Comparison of ENCODE assay signal across 25 cellular contexts in genomic region chr3:14485981-14486380, GRCh38. TPM values are rescaled to one million over a fixed set of nuclear protein-coding genes. Genes with fewer than 3 reads are reported as not detected.
A peak's percentile ranks its signal among the peaks of the same experiment; 100 is the strongest.
DNase-seq lines count a peak whose midpoint lies in the region; ATAC-seq and TF ChIP-seq lines count a peak whose summit lies in the region.
"Had no signal": no experiment of that assay in that cellular context is flagged by ENCODE, and none has a peak within 500 bp of the region (broad histone marks: within the 10 kb centered on the region; RNA-seq: fewer than 3 reads in every experiment).

No MANE protein-coding gene starts in this region.

- H3K4me3 ChIP-seq in spleen (no peak overlapping the region), mammary epithelial cell (replicated peaks in 1 of 3; ENCODE audit: insufficient read depth in 1 of 3, low read depth in 2 of 3, low read length in 3 of 3) (no peak overlapping the region)
- H3K4me3 ChIP-seq: Peyer's patch, SJSA1 had no signal

- peaks cover 0 to 100% (median 85%) of the 10 kb centered on the region in 6 donors for H3K36me3 ChIP-seq in spleen
- H3K36me3 ChIP-seq in mammary epithelial cell (ENCODE audit: insufficient read depth, low read length) = peaks cover 5% of the 10 kb centered on the region

- H3K27ac ChIP-seq in spleen (peak overlapping the region in 1 of 8 donors; percentile 11), mammary epithelial cell (ENCODE audit: insufficient read depth, low read depth, low read length) (no peak overlapping the region)
- H3K27ac ChIP-seq: C4-2B, HL-60, Peyer's patch, SJSA1 had no signal

- intact Hi-C loops in spleen (cut with DNase I; ENCODE audit: low total_unique reads) (no loop called here), mammary epithelial cell (cut with micrococcal nuclease) (no loop called here)

- dilution Hi-C loops in mammary epithelial cell (cut with HindIII; ENCODE audit: low sequenced_read_pairs) = no loop called here

- H3K9ac ChIP-seq in mammary epithelial cell (ENCODE audit: insufficient read depth, low read length) = no peak overlapping the region

- no peak for DNase-seq in activated CD8-positive, alpha-beta memory T cell treated with anti-CD3 and anti-CD28 coated beads, Interleukin-2, amount 10 ng/mL, durations not matched to agents 7 days and 5 days
- no peak for DNase-seq in activated CD8-positive, alpha-beta memory T cell treated with anti-CD3 and anti-CD28 coated beads, Interleukin-2, amount 50 U/mL, for 4 hours
- no peak for DNase-seq in central memory CD8-positive, alpha-beta T cell (ENCODE audit: low spot score in 2 of 2)
- DNase-seq in spleen = peak; percentile 39
- no peak for DNase-seq in GM03348 (ENCODE audit: low spot score)
- no peak for DNase-seq in mammary epithelial cell
- DNase-seq: Calu3; CD8-positive, alpha-beta memory T cell; DMS153; KBM-7; NCI-H1092 treated with DMSO at 0.1 percent for 48 hours; NCI-H146; NCI-H2029; NCI-H2227 treated with DMSO at 0.1 percent for 48 hours; NCI-H510A treated with DMSO at 0.1 percent for 48 hours; NCI-H774 had no signal

- peaks cover 12% of the 10 kb centered on the region for H3K4me1 Mint-ChIP-seq in activated CD8-positive, alpha-beta memory T cell treated with anti-CD3 and anti-CD28 coated beads, Interleukin-2, amount 10 ng/mL, durations not matched to agents 7 days and 5 days
- no peaks in the 10 kb centered on the region for H3K4me1 Mint-ChIP-seq in central memory CD8-positive, alpha-beta T cell
- H3K4me1 Mint-ChIP-seq: CD8-positive, alpha-beta memory T cell had no signal

- no TSS peak for BruUV-seq in mammary epithelial cell (replicated peaks; lab: Mats Ljungman, UMichigan)

- CTCF ChIA-PET in activated CD8-positive, alpha-beta memory T cell treated with anti-CD3 and anti-CD28 coated beads, Interleukin-2, amount 10 ng/mL, durations not matched to agents 7 days and 5 days (lab: Charles Lee) = interaction anchor here (1.3 to 1.9 kb wide), 2 partner anchors 19 to 282 kb away, joined by 3 to 6 read pairs; no protein-coding TSS in a partner anchor
- CTCF ChIA-PET in mammary epithelial cell (lab: Charles Lee; ENCODE audit: low non-redundant PET) = no interaction called here

- no peaks in the 10 kb centered on the region for H3K9me3 ChIP-seq in spleen
- H3K9me3 ChIP-seq in mammary epithelial cell (replicated peaks; ENCODE audit: insufficient read depth, low read length) = no peaks in the 10 kb centered on the region
- H3K9me3 ChIP-seq: Peyer's patch, SJSA1 had no signal

- TF ChIP-seq POLR2A in spleen (IDR thresholded peaks at IDR 0.05) = no peak

- no peaks in the 10 kb centered on the region for H3K27me3 ChIP-seq in spleen (replicated peaks in 1 of 7)
- H3K27me3 ChIP-seq in mammary epithelial cell (ENCODE audit: insufficient read depth, low read length) = no peaks in the 10 kb centered on the region
- H3K27me3 ChIP-seq: Peyer's patch, SJSA1 had no signal

- H3K79me2 ChIP-seq in mammary epithelial cell (ENCODE audit: insufficient read depth, low read length) = no peaks in the 10 kb centered on the region

- TF ChIP-seq CTCF in spleen (IDR thresholded peaks at IDR 0.05 in 8 of 11, conservative IDR thresholded peaks at IDR 0.05 in 3 of 11) (no peak), mammary epithelial cell (conservative IDR thresholded peaks at IDR 0.05 in 1 of 2, IDR thresholded peaks at IDR 0.05 in 1 of 2; ENCODE audit: extremely low read depth in 1 of 2, insufficient read depth in 1 of 2, low read depth in 1 of 2, low read length in 2 of 2) (no peak)

- 76 to 94% (median 88%) methylated on average over 3 of the region's 3 CpGs for WGBS in spleen, 5 donors
- WGBS in mammary epithelial cell (ENCODE audit: low coverage, missing lambda C conversion rate) = 100% methylated on average over 1 of the region's 3 CpGs

- no peaks in the 10 kb centered on the region for H4K20me1 ChIP-seq in mammary epithelial cell (ENCODE audit: insufficient read depth, low read length)

- in situ Hi-C loops in mammary epithelial cell (cut with MboI; ENCODE audit: low sequenced_read_pairs in 2 of 2) = no loop called here

- no peak overlapping the region for H3K4me3 Mint-ChIP-seq in activated CD8-positive, alpha-beta memory T cell treated with anti-CD3 and anti-CD28 coated beads, Interleukin-2, amount 10 ng/mL, durations not matched to agents 7 days and 5 days
- H3K4me3 Mint-ChIP-seq in central memory CD8-positive, alpha-beta T cell = no peak overlapping the region
- H3K4me3 Mint-ChIP-seq: CD8-positive, alpha-beta memory T cell had no signal

- no peak for ATAC-seq in activated CD8-positive, alpha-beta memory T cell treated with anti-CD3 and anti-CD28 coated beads, Interleukin-2, amount 10 ng/mL, durations not matched to agents 7 days and 5 days
- ATAC-seq in HG02885 (IDR thresholded peaks at IDR 0.05; ENCODE audit: poor library complexity, unreplicated experiment) = peak; percentile 17
- ATAC-seq in central memory CD8-positive, alpha-beta T cell (replicated peaks; ENCODE audit: extremely low read depth, poor library complexity, severe bottlenecking) = no peak
- ATAC-seq in HG03378 (IDR thresholded peaks at IDR 0.05; ENCODE audit: unreplicated experiment) = no peak
- ATAC-seq: HepG2 had no signal

- no peaks in the 10 kb centered on the region for H3K9me3 Mint-ChIP-seq in activated CD8-positive, alpha-beta memory T cell treated with anti-CD3 and anti-CD28 coated beads, Interleukin-2, amount 10 ng/mL, durations not matched to agents 7 days and 5 days (ENCODE audit: low read depth)
- H3K9me3 Mint-ChIP-seq in central memory CD8-positive, alpha-beta T cell = no peaks in the 10 kb centered on the region
- H3K9me3 Mint-ChIP-seq: CD8-positive, alpha-beta memory T cell had no signal

- no peak overlapping the region for H3K4me2 ChIP-seq in mammary epithelial cell (ENCODE audit: insufficient read depth, low read depth, low read length)

- no peaks in the 10 kb centered on the region for H3K27me3 Mint-ChIP-seq in activated CD8-positive, alpha-beta memory T cell treated with anti-CD3 and anti-CD28 coated beads, Interleukin-2, amount 10 ng/mL, durations not matched to agents 7 days and 5 days
- no peaks in the 10 kb centered on the region for H3K27me3 Mint-ChIP-seq in central memory CD8-positive, alpha-beta T cell

- no peak overlapping the region for H2AFZ ChIP-seq in mammary epithelial cell (ENCODE audit: low read depth, low read length)

- H3K4me1 ChIP-seq in spleen (peaks cover 0 to 34% (median 17%) of the 10 kb centered on the region in 6 donors), mammary epithelial cell (ENCODE audit: insufficient read depth, low read length) (peaks cover 25% of the 10 kb centered on the region)
- H3K4me1 ChIP-seq: Peyer's patch had no signal

- H3K27ac Mint-ChIP-seq in activated CD8-positive, alpha-beta memory T cell treated with anti-CD3 and anti-CD28 coated beads, Interleukin-2, amount 10 ng/mL, durations not matched to agents 7 days and 5 days = peak overlapping the region; percentile 21
- peak overlapping the region; percentile 80 for H3K27ac Mint-ChIP-seq in central memory CD8-positive, alpha-beta T cell (ENCODE audit: low read depth)

- H3K36me3 Mint-ChIP-seq in activated CD8-positive, alpha-beta memory T cell treated with anti-CD3 and anti-CD28 coated beads, Interleukin-2, amount 10 ng/mL, durations not matched to agents 7 days and 5 days = peaks cover 18% of the 10 kb centered on the region
- peaks cover 31% of the 10 kb centered on the region for H3K36me3 Mint-ChIP-seq in central memory CD8-positive, alpha-beta T cell (ENCODE audit: insufficient read depth)

RNA-seq across cellular contexts. Expression of gene GRIP2, which starts 54.2 kb away (rescaled TPM):
- total RNA-seq in activated CD8-positive, alpha-beta memory T cell treated with anti-CD3 and anti-CD28 coated beads, Interleukin-2, amount 10 ng/mL, durations not matched to agents 7 days and 5 days = not detected
- 1 to 10 TPM in 6 of 7 donors, under 1 TPM in 1; 0.60 to 3.7 (median 1.2) TPM for total RNA-seq in spleen
- polyA plus RNA-seq in spleen = 1 to 10 TPM in 1 of 3 donors, under 1 TPM in 2; 0.15 to 2.5 (median 0.52) TPM
- total RNA-seq in mammary epithelial cell = under 1 TPM in 1 of 2 donors, not detected in 1; 0.17 TPM
- polyA plus RNA-seq in mammary epithelial cell = 0.01 TPM
- polyA minus RNA-seq in mammary epithelial cell = not detected
- total RNA-seq: A172; Calu3; CD8-positive, alpha-beta memory T cell; HT-29 had no signal
- polyA plus RNA-seq: CD8-positive, alpha-beta memory T cell had no signal
